21 cellular contexts compared by ENCODE assay signal in the genomic region with DNA sequence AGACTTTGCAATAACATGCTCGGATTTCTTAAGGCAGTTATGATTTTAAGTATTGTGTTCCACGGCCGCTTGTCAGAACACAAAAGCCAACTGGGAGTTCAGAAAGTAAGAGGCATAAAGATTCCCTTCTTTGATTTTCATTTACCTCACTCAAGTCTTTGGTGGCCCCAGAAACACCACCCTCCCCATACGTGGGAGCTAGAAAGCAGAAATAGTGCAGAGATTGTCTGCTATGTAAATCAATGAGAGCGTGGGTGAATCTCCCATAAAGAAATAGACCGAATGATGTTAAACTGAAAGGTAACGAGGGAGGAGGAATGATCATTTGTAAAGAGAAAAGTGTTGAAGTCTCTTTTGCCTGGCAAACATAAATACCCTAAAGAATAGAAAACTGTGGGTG.
DNase-seq lines count a peak whose midpoint lies in the region; ATAC-seq and TF ChIP-seq lines count a peak whose summit lies in the region.
"Had no signal": no experiment of that assay in that cellular context is flagged by ENCODE, and none has a peak within 500 bp of the region (broad histone marks: within the 10 kb centered on the region; RNA-seq: fewer than 3 reads in every experiment).

No MANE protein-coding gene starts in this region.

- H3K4me3 ChIP-seq in esophagus muscularis mucosa, result no peak overlapping the region
- no peak overlapping the region for H3K4me3 ChIP-seq in transverse colon
- H3K4me3 ChIP-seq: BLaER1, GM12878 had no signal

- no peak for TF ChIP-seq POLR2A in esophagus muscularis mucosa (IDR thresholded peaks at IDR 0.05; ENCODE audit: low read depth)
- TF ChIP-seq POLR2A in transverse colon (IDR thresholded peaks at IDR 0.05), result no peak

- H3K4me3 Mint-ChIP-seq in nephron, result no peak overlapping the region
- H3K4me3 Mint-ChIP-seq: B cell; CD4-positive, alpha-beta T cell; CD8-positive, alpha-beta memory T cell had no signal

- no peaks in the 10 kb centered on the region for H3K27me3 Mint-ChIP-seq in nephron (ENCODE audit: low read depth)
- H3K27me3 Mint-ChIP-seq: B cell; CD4-positive, alpha-beta T cell; CD8-positive, alpha-beta memory T cell had no signal

- H3K36me3 Mint-ChIP-seq in nephron (ENCODE audit: low read depth), result no peaks in the 10 kb centered on the region
- H3K36me3 Mint-ChIP-seq: CD8-positive, alpha-beta memory T cell had no signal

- TF ChIP-seq CTCF in esophagus muscularis mucosa (IDR thresholded peaks at IDR 0.05) (no peak), nephron (IDR thresholded peaks at IDR 0.05; ENCODE audit: unreplicated experiment in 3 of 3) (no peak), transverse colon (IDR thresholded peaks at IDR 0.05) (no peak)

- H3K36me3 ChIP-seq in esophagus muscularis mucosa (no peaks in the 10 kb centered on the region), transverse colon (no peaks in the 10 kb centered on the region)
- H3K36me3 ChIP-seq: BLaER1 had no signal

- intact Hi-C loops in esophagus muscularis mucosa (cut with DNase I) (no loop called here), transverse colon (cut with DNase I; ENCODE audit: low total_unique reads) (no loop called here), left cardiac atrium (cut with DNase I) (no loop called here)

- peaks cover 16% of the 10 kb centered on the region for H3K4me1 Mint-ChIP-seq in nephron
- H3K4me1 Mint-ChIP-seq: B cell; CD8-positive, alpha-beta memory T cell had no signal

- peaks cover 5% of the 10 kb centered on the region for H3K9me3 Mint-ChIP-seq in nephron

- no peaks in the 10 kb centered on the region for H3K4me1 ChIP-seq in esophagus muscularis mucosa
- H3K4me1 ChIP-seq in transverse colon, result peaks cover 0 to 3% (median 0%) of the 10 kb centered on the region in 4 donors
- H3K4me1 ChIP-seq: BLaER1 had no signal

- 81% methylated on average over 7 of the region's 7 CpGs for WGBS in esophagus muscularis mucosa
- WGBS in transverse colon (ENCODE audit: low coverage in 1 of 2), 2 donors, result 65 to 76% methylated on average over 4 to 7 of the region's 7 CpGs

- peak; percentile 42 for DNase-seq in esophagus muscularis mucosa (ENCODE audit: extremely low spot score)
- peak; percentile 52 for DNase-seq in putamen (ENCODE audit: low spot score)
- no peak for DNase-seq in transverse colon
- no peak for DNase-seq in OCI-M1 (lab: John Stamatoyannopoulos, UW)
- no peak for DNase-seq in left cardiac atrium
- DNase-seq in NCI-H1417 (lab: John Stamatoyannopoulos, UW), result no peak
- DNase-seq: 8988T; CD4-positive, alpha-beta T cell; CD8-positive, alpha-beta memory T cell; DMS 273 treated with DMSO at 0.1 percent for 48 hours; DMS79; EL; GDM1; H7; HCEC 1CT had no signal

- ATAC-seq in left cardiac atrium (no peak), GM18520 (IDR thresholded peaks at IDR 0.05; ENCODE audit: unreplicated experiment) (no peak)
- ATAC-seq: GM12878 had no signal

- in situ Hi-C loops in transverse colon (cut with MboI; ENCODE audit: low pct_ligation_motif_present in 1 of 4, low pct_unique_long_range_greater_than_20kb in 1 of 4, low sequenced_read_pairs in 3 of 4), result no loop called here

- H3K9me3 ChIP-seq in esophagus muscularis mucosa (no peaks in the 10 kb centered on the region), transverse colon (no peaks in the 10 kb centered on the region)
- H3K9me3 ChIP-seq: BLaER1 had no signal

- TF ChIP-seq EP300 in esophagus muscularis mucosa (IDR thresholded peaks at IDR 0.05), result no peak
- TF ChIP-seq EP300 in transverse colon (IDR thresholded peaks at IDR 0.05; ENCODE audit: low read depth), result no peak

- H3K27ac ChIP-seq in esophagus muscularis mucosa (replicated peaks in 1 of 4), result no peak overlapping the region
- peak overlapping the region; percentile 1 to 67 (median 24) for H3K27ac ChIP-seq in transverse colon
- H3K27ac ChIP-seq: BLaER1, C4-2B had no signal

- H3K27me3 ChIP-seq in esophagus muscularis mucosa (no peaks in the 10 kb centered on the region), transverse colon (no peaks in the 10 kb centered on the region)
- H3K27me3 ChIP-seq: BLaER1 had no signal

- peak overlapping the region; percentile 84 to 91 (median 87) for H3K27ac Mint-ChIP-seq in nephron
- H3K27ac Mint-ChIP-seq: B cell; CD4-positive, alpha-beta T cell; CD8-positive, alpha-beta memory T cell had no signal

Comparison
In these comparisons a context has a peak if more than half of its experiments do, and no peak if none do; other contexts are left out.
1. DNase-seq: peak in esophagus muscularis mucosa (single experiment) and putamen (single experiment); none in transverse colon (single experiment), OCI-M1 (single experiment), left cardiac atrium (single experiment) and NCI-H1417 (0 of 3).
2. H3K27ac ChIP-seq: peak in transverse colon (4 of 4); none in esophagus muscularis mucosa (0 of 4).